Comparison of ENCODE assay signal across 1 cellular context in the genomic region with DNA sequence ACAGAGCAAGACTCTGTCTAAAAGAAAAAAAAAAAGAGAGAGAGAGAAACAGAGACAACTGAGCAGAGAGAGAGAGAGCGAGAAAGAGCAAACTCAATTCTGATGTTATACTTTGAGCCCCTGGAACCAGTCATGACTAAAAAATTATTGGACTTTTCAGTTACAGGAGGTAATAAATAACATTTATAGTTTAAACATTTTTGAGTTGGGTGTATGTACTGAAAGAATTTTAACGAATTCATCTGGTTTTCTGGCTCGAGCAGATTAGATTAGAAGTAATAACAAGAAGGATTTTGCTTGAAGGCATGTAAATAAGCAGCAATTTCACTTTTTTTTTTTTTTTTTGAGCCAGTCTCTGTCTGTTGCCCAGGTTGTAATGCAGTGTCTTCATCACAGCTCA.
TF ChIP-seq lines count a peak whose summit lies in the region.

No MANE protein-coding gene starts in this region.

TF ChIP-seq in IMR-90, 13 proteins besides CTCF, POLR2A, EP300 and RAD21:
- TF ChIP-seq BHLHE40 (IDR thresholded peaks at IDR 0.05; ENCODE audit: low read depth, low read length) (no peak), NFE2L2 (IDR thresholded peaks at IDR 0.05; ENCODE audit: low read depth, low read length) (no peak), CEBPB (IDR thresholded peaks at IDR 0.05; ENCODE audit: low read depth, low read length) (no peak), MXI1 (IDR thresholded peaks at IDR 0.05; ENCODE audit: borderline replicate concordance, low read depth, low read length) (no peak), MAZ (IDR thresholded peaks at IDR 0.05; ENCODE audit: borderline replicate concordance, low read depth, low read length) (no peak), SMC3 (IDR thresholded peaks at IDR 0.05; ENCODE audit: low read depth, low read length) (no peak)
- TF ChIP-seq, protein P1, sequence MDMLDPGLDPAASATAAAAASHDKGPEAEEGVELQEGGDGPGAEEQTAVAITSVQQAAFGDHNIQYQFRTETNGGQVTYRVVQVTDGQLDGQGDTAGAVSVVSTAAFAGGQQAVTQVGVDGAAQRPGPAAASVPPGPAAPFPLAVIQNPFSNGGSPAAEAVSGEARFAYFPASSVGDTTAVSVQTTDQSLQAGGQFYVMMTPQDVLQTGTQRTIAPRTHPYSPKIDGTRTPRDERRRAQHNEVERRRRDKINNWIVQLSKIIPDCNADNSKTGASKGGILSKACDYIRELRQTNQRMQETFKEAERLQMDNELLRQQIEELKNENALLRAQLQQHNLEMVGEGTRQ (IDR thresholded peaks at IDR 0.05; ENCODE audit: low read depth, low read length), result no peak
